29 cellular contexts compared by ENCODE assay signal in the genomic region with DNA sequence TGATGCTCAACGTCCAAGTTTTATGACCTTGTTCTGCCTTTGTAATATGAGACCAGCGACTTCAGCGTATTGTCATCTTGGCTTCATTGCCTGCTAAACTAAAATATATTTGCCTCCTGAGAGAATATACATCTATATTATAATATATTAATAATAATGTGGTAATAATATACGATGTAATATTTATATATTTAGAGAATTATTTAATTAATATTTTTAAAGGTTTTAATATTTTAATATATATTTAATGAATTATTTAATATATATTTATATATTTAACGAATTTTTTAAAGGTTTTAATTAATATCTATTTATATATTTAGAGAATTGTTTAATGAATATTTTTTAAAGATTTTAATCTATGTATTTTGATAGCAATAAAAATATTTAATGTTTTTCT.
"Had no signal": no experiment of that assay in that cellular context is flagged by ENCODE, and none has a peak within 500 bp of the region (broad histone marks: within the 10 kb centered on the region; RNA-seq: fewer than 3 reads in every experiment).

No MANE protein-coding gene starts in this region.

- H3K4me3 ChIP-seq: ascending aorta, breast epithelium had no signal

- H3K4me1 ChIP-seq: ascending aorta, breast epithelium had no signal

- ATAC-seq: activated CD8-positive, alpha-beta memory T cell treated with anti-CD3 and anti-CD28 coated beads, Interleukin-2, amount 10 ng/mL, durations not matched to agents 7 days and 5 days; activated T-cell treated with anti-CD3 and anti-CD28 coated beads, Interleukin-2, amount 50 U/mL, for 72 hours; activated T-helper 17 cell treated with anti-CD3 and anti-CD28 coated beads, Interleukin-2, amount 50 U/mL, for 72 hours; PC-3 had no signal

- H3K36me3 ChIP-seq: ascending aorta, breast epithelium had no signal

- DNase-seq: activated CD4-positive, alpha-beta memory T cell treated with anti-CD3 and anti-CD28 coated beads, Interleukin-2, amount 10 ng/mL, durations not matched to agents 7 days and 5 days; activated CD4-positive, alpha-beta T cell treated with anti-CD3 and anti-CD28 coated beads for 1 hour; activated CD4-positive, alpha-beta T cell treated with anti-CD3 and anti-CD28 coated beads for 48 hours; activated CD4-positive, CD25-positive, alpha-beta regulatory T cell; activated CD8-positive, alpha-beta memory T cell treated with anti-CD3 and anti-CD28 coated beads for 24 hours; activated CD8-positive, alpha-beta memory T cell treated with anti-CD3 and anti-CD28 coated beads, Interleukin-2, amount 10 ng/mL, durations not matched to agents 7 days and 5 days; activated effector memory CD4-positive, alpha-beta T cell treated with anti-CD3 and anti-CD28 coated beads, Interleukin-2, amount 50 U/mL, for 16 hours; activated naive CD4-positive, alpha-beta T cell; activated naive CD8-positive, alpha-beta T cell treated with anti-CD3 and anti-CD28 coated beads, Interleukin-2, amount 10 ng/mL, durations not matched to agents 7 days and 5 days; activated T-cell treated with anti-CD3 and anti-CD28 coated beads, Interleukin-2, amount 50 U/mL, for 1 hour; activated T-cell treated with anti-CD3 and anti-CD28 coated beads, Interleukin-2, amount 50 U/mL, for 72 hours; amygdala; Karpas-422; KBM-7; NCI-H1105; NCI-H1417 treated with DMSO at 0.1 percent for 48 hours; NCI-H187 treated with DMSO at 0.1 percent for 48 hours; NCI-H2081; NCI-H2227 treated with DMSO at 0.1 percent for 48 hours; NCI-H446; NCI-H510A treated with DMSO at 0.1 percent for 48 hours; NCI-H526 treated with DMSO at 0.1 percent for 48 hours; NK-92 treated with Interleukin-12 subunit alpha and Interleukin-12 subunit beta, amount 100 ng/mL, for 24 hours; PC-3; Right ventricle myocardium superior had no signal

- H3K27me3 ChIP-seq: ascending aorta, breast epithelium had no signal

- H3K9me3 ChIP-seq: ascending aorta had no signal

- H3K27ac ChIP-seq: ascending aorta, breast epithelium, VCaP had no signal
